15 cellular contexts compared by ENCODE assay signal in genomic region chr9:20208156-20208555, GRCh38.
"Had no signal": no experiment of that assay in that cellular context is flagged by ENCODE, and none has a peak within 500 bp of the region (broad histone marks: within the 10 kb centered on the region; RNA-seq: fewer than 3 reads in every experiment).

No MANE protein-coding gene starts in this region.

- H3K9me3 ChIP-seq: esophagus squamous epithelium had no signal

- H3K27me3 ChIP-seq: esophagus squamous epithelium, hepatocyte had no signal

- H3K4me3 Mint-ChIP-seq: stimulated activated naive B cell treated with anti-CD40 and anti-IgM and Interleukin-4, amounts not matched to agents 10 μg/mL and 1 μg/mL and 100 μg/mL, for 72 hours; type B pancreatic cell had no signal

- H3K27ac ChIP-seq: hepatocyte, RWPE1 had no signal

- H3K36me3 Mint-ChIP-seq: stimulated activated naive B cell treated with anti-CD40 and anti-IgM and Interleukin-4, amounts not matched to agents 10 μg/mL and 1 μg/mL and 100 μg/mL, for 72 hours; type B pancreatic cell had no signal

- H3K27ac Mint-ChIP-seq: stimulated activated naive B cell treated with anti-CD40 and anti-IgM and Interleukin-4, amounts not matched to agents 10 μg/mL and 1 μg/mL and 100 μg/mL, for 72 hours; type B pancreatic cell had no signal

- H3K36me3 ChIP-seq: esophagus squamous epithelium had no signal

- H3K4me3 ChIP-seq: esophagus squamous epithelium, hepatocyte had no signal

- ATAC-seq: left lobe of liver had no signal

- DNase-seq: activated CD4-positive, alpha-beta T cell treated with anti-CD3 and anti-CD28 coated beads, Interleukin-2, amount 50 U/mL, for 4 hours; activated CD4-positive, CD25-positive, alpha-beta regulatory T cell; activated CD8-positive, alpha-beta memory T cell treated with anti-CD3 and anti-CD28 coated beads, Interleukin-2, amount 50 U/mL, for 48 hours; activated effector memory CD4-positive, alpha-beta T cell treated with anti-CD3 and anti-CD28 coated beads, Interleukin-2, amount 50 U/mL, for 16 hours; esophagus squamous epithelium; mammary epithelial cell; nucleus accumbens; posterior cingulate gyrus; retina; stimulated activated CD4-positive, alpha-beta T cell treated with anti-CD3 and anti-CD28 coated beads, Interleukin-2, amount 100 ng/mL, for 48 hours; stimulated activated naive B cell treated with anti-CD40 and anti-IgM and Interleukin-4, amounts not matched to agents 10 μg/mL and 1 μg/mL and 100 μg/mL, for 72 hours had no signal

- H3K9me3 Mint-ChIP-seq: stimulated activated naive B cell treated with anti-CD40 and anti-IgM and Interleukin-4, amounts not matched to agents 10 μg/mL and 1 μg/mL and 100 μg/mL, for 72 hours; type B pancreatic cell had no signal

- H3K27me3 Mint-ChIP-seq: type B pancreatic cell had no signal
